2 cellular contexts compared by ENCODE assay signal in the genomic region with DNA sequence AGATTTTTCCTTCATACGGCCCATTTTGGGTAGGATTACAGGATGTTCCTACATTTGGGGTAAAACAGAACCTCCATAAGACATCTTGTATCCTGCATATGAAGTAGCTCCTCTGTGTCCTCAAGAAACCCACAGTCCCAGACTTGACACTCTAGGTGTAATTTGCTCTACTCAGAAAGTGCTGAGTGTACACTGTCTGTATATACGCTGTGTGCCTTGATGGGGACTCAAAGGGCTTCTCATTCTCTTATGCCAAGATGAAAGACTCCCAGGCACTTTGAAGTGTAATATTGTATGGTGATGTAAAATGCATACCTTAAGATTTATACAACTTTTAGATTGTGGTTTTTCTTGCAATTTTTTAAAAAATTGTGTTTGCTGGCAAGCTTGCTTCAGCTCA.
TF ChIP-seq lines count a peak whose summit lies in the region.

No MANE protein-coding gene starts in this region.

TF ChIP-seq in GM23338, 12 proteins besides CTCF, POLR2A, EP300 and RAD21:
- TF ChIP-seq ZNF462 (CRISPR knock-in tag; IDR thresholded peaks at IDR 0.05) = no peak
- TF ChIP-seq STAT1 (IDR thresholded peaks at IDR 0.05; ENCODE audit: unreplicated experiment) = no peak
- TF ChIP-seq, protein P1, sequence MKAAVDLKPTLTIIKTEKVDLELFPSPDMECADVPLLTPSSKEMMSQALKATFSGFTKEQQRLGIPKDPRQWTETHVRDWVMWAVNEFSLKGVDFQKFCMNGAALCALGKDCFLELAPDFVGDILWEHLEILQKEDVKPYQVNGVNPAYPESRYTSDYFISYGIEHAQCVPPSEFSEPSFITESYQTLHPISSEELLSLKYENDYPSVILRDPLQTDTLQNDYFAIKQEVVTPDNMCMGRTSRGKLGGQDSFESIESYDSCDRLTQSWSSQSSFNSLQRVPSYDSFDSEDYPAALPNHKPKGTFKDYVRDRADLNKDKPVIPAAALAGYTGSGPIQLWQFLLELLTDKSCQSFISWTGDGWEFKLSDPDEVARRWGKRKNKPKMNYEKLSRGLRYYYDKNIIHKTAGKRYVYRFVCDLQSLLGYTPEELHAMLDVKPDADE (IDR thresholded peaks at IDR 0.05) = no peak
- TF ChIP-seq, protein P2, sequence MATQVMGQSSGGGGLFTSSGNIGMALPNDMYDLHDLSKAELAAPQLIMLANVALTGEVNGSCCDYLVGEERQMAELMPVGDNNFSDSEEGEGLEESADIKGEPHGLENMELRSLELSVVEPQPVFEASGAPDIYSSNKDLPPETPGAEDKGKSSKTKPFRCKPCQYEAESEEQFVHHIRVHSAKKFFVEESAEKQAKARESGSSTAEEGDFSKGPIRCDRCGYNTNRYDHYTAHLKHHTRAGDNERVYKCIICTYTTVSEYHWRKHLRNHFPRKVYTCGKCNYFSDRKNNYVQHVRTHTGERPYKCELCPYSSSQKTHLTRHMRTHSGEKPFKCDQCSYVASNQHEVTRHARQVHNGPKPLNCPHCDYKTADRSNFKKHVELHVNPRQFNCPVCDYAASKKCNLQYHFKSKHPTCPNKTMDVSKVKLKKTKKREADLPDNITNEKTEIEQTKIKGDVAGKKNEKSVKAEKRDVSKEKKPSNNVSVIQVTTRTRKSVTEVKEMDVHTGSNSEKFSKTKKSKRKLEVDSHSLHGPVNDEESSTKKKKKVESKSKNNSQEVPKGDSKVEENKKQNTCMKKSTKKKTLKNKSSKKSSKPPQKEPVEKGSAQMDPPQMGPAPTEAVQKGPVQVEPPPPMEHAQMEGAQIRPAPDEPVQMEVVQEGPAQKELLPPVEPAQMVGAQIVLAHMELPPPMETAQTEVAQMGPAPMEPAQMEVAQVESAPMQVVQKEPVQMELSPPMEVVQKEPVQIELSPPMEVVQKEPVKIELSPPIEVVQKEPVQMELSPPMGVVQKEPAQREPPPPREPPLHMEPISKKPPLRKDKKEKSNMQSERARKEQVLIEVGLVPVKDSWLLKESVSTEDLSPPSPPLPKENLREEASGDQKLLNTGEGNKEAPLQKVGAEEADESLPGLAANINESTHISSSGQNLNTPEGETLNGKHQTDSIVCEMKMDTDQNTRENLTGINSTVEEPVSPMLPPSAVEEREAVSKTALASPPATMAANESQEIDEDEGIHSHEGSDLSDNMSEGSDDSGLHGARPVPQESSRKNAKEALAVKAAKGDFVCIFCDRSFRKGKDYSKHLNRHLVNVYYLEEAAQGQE (IDR thresholded peaks at IDR 0.05; ENCODE audit: unreplicated experiment) = no peak
- TF ChIP-seq EZH2 (IDR thresholded peaks at IDR 0.05; ENCODE audit: low read depth, unreplicated experiment) = peak; percentile 56

TF ChIP-seq in H1, 55 proteins besides CTCF, POLR2A, EP300 and RAD21:
- TF ChIP-seq KDM1A (IDR thresholded peaks at IDR 0.05; ENCODE audit: borderline replicate concordance, low read length) (no peak), SUZ12 (IDR thresholded peaks at IDR 0.05; ENCODE audit: low read length) (peak; percentile 38; the same call in 1 of the 2 replicates), NRF1 (IDR thresholded peaks at IDR 0.05; ENCODE audit: low read depth, low read length) (no peak), HDAC2 (IDR thresholded peaks at IDR 0.05; ENCODE audit: borderline replicate concordance in 1 of 2, low read depth in 2 of 2, low read length in 2 of 2) (no peak), EZH2 (IDR thresholded peaks at IDR 0.05; ENCODE audit: low read depth, low read length, severe bottlenecking) (peak; percentile 63), CHD7 (IDR thresholded peaks at IDR 0.05; ENCODE audit: insufficient replicate concordance, low read length) (no peak), CHD1 (IDR thresholded peaks at IDR 0.05; ENCODE audit: low read depth, low read length) (no peak)
- TF ChIP-seq, protein P3, sequence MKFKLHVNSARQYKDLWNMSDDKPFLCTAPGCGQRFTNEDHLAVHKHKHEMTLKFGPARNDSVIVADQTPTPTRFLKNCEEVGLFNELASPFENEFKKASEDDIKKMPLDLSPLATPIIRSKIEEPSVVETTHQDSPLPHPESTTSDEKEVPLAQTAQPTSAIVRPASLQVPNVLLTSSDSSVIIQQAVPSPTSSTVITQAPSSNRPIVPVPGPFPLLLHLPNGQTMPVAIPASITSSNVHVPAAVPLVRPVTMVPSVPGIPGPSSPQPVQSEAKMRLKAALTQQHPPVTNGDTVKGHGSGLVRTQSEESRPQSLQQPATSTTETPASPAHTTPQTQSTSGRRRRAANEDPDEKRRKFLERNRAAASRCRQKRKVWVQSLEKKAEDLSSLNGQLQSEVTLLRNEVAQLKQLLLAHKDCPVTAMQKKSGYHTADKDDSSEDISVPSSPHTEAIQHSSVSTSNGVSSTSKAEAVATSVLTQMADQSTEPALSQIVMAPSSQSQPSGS (IDR thresholded peaks at IDR 0.05; ENCODE audit: low read length) = no peak
